ENCODE assay signal across 1 cellular context in genomic region chr17:8118769-8119574, GRCh38.
A peak's percentile ranks its signal among the peaks of the same experiment; 100 is the strongest.
TF ChIP-seq lines count a peak whose summit lies in the region.

No MANE protein-coding gene starts in this region.

TF ChIP-seq in HEK293, 187 proteins besides CTCF, POLR2A, EP300 and RAD21 (continued from another document and continues in another):
- TF ChIP-seq PRDM2 (tag by site-specific recombination; IDR thresholded peaks at IDR 0.05; ENCODE audit: borderline replicate concordance) (no peak), ZNF837 (tag by site-specific recombination; IDR thresholded peaks at IDR 0.05) (no peak), ZNF214 (tag by site-specific recombination; IDR thresholded peaks at IDR 0.05; ENCODE audit: borderline replicate concordance) (no peak), ZNF114 (tag by site-specific recombination; IDR thresholded peaks at IDR 0.05) (no peak), ZBTB21 (tag by site-specific recombination; IDR thresholded peaks at IDR 0.05) (0 out of 2 replicates have a peak, but pooled peaks have one; percentile 38), ZNF660 (tag by site-specific recombination; IDR thresholded peaks at IDR 0.05) (peak; percentile 94), ZNF561 (tag by site-specific recombination; IDR thresholded peaks at IDR 0.05; ENCODE audit: borderline replicate concordance) (peak; percentile 80; the same call in 1 of the 2 replicates), ZNF426 (tag by site-specific recombination; IDR thresholded peaks at IDR 0.05) (no peak), PBX3 (CRISPR knock-in tag; IDR thresholded peaks at IDR 0.05) (no peak), ZFP3 (tag by site-specific recombination; IDR thresholded peaks at IDR 0.05; ENCODE audit: low read depth) (no peak), RBAK (tag by site-specific recombination; IDR thresholded peaks at IDR 0.05) (no peak), ZSCAN16 (tag by site-specific recombination; IDR thresholded peaks at IDR 0.05) (no peak), PRDM1 (tag by site-specific recombination; IDR thresholded peaks at IDR 0.05) (no peak), ZNF292 (tag by site-specific recombination; IDR thresholded peaks at IDR 0.05; ENCODE audit: borderline replicate concordance, low read depth) (no peak), KLF7 (tag by site-specific recombination; IDR thresholded peaks at IDR 0.05; ENCODE audit: borderline replicate concordance) (no peak), ZNF26 (tag by site-specific recombination; IDR thresholded peaks at IDR 0.05) (no peak), ZNF416 (tag by site-specific recombination; IDR thresholded peaks at IDR 0.05) (no peak), ZSCAN4 (tag by site-specific recombination; IDR thresholded peaks at IDR 0.05) (no peak; the same call in 1 of the 2 replicates), ZNF623 (tag by site-specific recombination; IDR thresholded peaks at IDR 0.05) (peak; percentile 4; the same call in 1 of the 2 replicates), ELK4 (IDR thresholded peaks at IDR 0.05; ENCODE audit: borderline replicate concordance, low read depth, low read length) (no peak), ZNF423 (tag by site-specific recombination; IDR thresholded peaks at IDR 0.05) (0 out of 2 replicates have a peak, but pooled peaks have one; percentile 50), ZBTB11 (tag by site-specific recombination; conservative IDR thresholded peaks at IDR 0.05; ENCODE audit: low read depth) (no peak; the same call in none of the 2 replicates), KLF8 (tag by site-specific recombination; IDR thresholded peaks at IDR 0.05) (peak; percentile 61), YY1 (tag by site-specific recombination; IDR thresholded peaks at IDR 0.05) (peak; percentile 36; the same call in 1 of the 2 replicates), BCL11A (tag by site-specific recombination; IDR thresholded peaks at IDR 0.05; ENCODE audit: low read depth) (no peak), ZNF146 (tag by site-specific recombination; IDR thresholded peaks at IDR 0.05) (no peak), ZNF221 (tag by site-specific recombination; IDR thresholded peaks at IDR 0.05; ENCODE audit: borderline replicate concordance) (no peak), ZBTB20 (tag by site-specific recombination; IDR thresholded peaks at IDR 0.05) (no peak; the same call in 1 of the 2 replicates), ZBTB8A (tag by site-specific recombination; IDR thresholded peaks at IDR 0.05) (peak; percentile 78), KLF1 (tag by site-specific recombination; IDR thresholded peaks at IDR 0.05) (no peak), ZNF354C (tag by site-specific recombination; IDR thresholded peaks at IDR 0.05; ENCODE audit: borderline replicate concordance, low read depth) (no peak), ZNF677 (tag by site-specific recombination; IDR thresholded peaks at IDR 0.05) (no peak), ZNF639 (tag by site-specific recombination; IDR thresholded peaks at IDR 0.05) (peak; percentile 68), ZNF391 (tag by site-specific recombination; IDR thresholded peaks at IDR 0.05; ENCODE audit: borderline replicate concordance, low read depth) (peak; percentile 25; the same call in 1 of the 2 replicates)
- TF ChIP-seq, protein P1, sequence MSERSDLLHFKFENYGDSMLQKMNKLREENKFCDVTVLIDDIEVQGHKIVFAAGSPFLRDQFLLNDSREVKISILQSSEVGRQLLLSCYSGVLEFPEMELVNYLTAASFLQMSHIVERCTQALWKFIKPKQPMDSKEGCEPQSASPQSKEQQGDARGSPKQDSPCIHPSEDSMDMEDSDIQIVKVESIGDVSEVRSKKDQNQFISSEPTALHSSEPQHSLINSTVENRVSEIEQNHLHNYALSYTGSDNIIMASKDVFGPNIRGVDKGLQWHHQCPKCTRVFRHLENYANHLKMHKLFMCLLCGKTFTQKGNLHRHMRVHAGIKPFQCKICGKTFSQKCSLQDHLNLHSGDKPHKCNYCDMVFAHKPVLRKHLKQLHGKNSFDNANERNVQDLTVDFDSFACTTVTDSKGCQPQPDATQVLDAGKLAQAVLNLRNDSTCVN (tag by site-specific recombination; optimal IDR thresholded peaks at IDR 0.05), result peak; percentile 37
- TF ChIP-seq, protein P2, sequence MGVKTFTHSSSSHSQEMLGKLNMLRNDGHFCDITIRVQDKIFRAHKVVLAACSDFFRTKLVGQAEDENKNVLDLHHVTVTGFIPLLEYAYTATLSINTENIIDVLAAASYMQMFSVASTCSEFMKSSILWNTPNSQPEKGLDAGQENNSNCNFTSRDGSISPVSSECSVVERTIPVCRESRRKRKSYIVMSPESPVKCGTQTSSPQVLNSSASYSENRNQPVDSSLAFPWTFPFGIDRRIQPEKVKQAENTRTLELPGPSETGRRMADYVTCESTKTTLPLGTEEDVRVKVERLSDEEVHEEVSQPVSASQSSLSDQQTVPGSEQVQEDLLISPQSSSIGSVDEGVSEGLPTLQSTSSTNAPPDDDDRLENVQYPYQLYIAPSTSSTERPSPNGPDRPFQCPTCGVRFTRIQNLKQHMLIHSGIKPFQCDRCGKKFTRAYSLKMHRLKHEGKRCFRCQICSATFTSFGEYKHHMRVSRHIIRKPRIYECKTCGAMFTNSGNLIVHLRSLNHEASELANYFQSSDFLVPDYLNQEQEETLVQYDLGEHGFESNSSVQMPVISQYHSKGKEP (tag by site-specific recombination; IDR thresholded peaks at IDR 0.05), result peak; percentile 76
- TF ChIP-seq, protein P3, sequence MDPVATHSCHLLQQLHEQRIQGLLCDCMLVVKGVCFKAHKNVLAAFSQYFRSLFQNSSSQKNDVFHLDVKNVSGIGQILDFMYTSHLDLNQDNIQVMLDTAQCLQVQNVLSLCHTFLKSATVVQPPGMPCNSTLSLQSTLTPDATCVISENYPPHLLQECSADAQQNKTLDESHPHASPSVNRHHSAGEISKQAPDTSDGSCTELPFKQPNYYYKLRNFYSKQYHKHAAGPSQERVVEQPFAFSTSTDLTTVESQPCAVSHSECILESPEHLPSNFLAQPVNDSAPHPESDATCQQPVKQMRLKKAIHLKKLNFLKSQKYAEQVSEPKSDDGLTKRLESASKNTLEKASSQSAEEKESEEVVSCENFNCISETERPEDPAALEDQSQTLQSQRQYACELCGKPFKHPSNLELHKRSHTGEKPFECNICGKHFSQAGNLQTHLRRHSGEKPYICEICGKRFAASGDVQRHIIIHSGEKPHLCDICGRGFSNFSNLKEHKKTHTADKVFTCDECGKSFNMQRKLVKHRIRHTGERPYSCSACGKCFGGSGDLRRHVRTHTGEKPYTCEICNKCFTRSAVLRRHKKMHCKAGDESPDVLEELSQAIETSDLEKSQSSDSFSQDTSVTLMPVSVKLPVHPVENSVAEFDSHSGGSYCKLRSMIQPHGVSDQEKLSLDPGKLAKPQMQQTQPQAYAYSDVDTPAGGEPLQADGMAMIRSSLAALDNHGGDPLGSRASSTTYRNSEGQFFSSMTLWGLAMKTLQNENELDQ (tag by site-specific recombination; IDR thresholded peaks at IDR 0.05; ENCODE audit: low read depth), result no peak
